In the genomic region with DNA sequence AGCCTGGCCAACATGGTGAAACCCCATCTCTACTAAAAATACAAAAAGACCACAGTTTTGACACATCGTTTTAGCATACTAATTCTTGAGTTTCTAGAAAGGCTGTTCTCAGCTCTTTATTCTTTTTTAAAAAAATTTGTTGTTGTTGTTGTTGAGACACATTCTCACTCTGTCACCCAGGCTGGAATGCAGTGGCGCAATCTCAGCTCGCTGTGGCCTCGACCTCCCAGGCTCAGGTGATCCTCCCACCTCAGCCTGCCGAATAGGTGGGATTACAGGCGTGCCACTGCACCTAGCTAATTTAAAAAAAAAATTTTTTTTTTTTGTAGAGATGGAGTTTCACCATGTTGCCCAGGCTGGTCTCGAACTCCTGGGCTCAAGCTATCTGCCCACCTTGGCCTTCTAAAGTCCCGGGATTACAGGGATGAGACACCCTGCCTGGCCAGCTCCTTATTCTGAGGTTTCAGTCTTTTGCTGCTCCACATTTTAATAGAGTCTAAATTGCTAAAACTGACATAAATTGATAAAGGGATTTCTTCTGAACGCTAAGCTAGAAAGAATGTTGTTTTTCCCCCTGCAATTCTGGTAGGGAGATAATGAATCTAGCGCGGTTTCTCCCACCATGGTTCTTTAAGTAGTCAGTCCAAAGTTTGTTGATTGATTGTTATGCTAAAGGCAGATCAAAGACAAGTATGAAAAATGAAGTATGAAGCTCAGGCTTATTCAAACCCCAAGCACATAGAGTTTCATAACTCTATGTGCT, we compare ENCODE assay signal across 18 cellular contexts. TPM values are rescaled to one million over a fixed set of nuclear protein-coding genes. Genes with fewer than 3 reads are reported as not detected.
"Had no signal": no experiment of that assay in that cellular context is flagged by ENCODE, and none has a peak within 500 bp of the region (broad histone marks: within the 10 kb centered on the region; RNA-seq: fewer than 3 reads in every experiment).

No MANE protein-coding gene starts in this region.

- H3K9me3 ChIP-seq: neutrophil, right atrium auricular region had no signal

- H3K27me3 ChIP-seq: right atrium auricular region had no signal

- FAIRE-seq: small intestine, urothelium cell line had no signal

- H3K36me3 Mint-ChIP-seq: activated naive CD4-positive, alpha-beta T cell treated with anti-CD3 and anti-CD28 coated beads, Interleukin-2, amount 10 ng/mL, durations not matched to agents 7 days and 5 days; stimulated activated effector memory CD8-positive, alpha-beta T cell treated with anti-CD3 and anti-CD28 coated beads, Interleukin-12 subunit alpha, Interleukin-12 subunit beta, amount 100 ng/mL, for 72 hours had no signal

- DNase-seq: activated CD4-positive, alpha-beta T cell treated with anti-CD3 and anti-CD28 coated beads, Interleukin-2, amount 10 ng/mL, durations not matched to agents 24 days and 14 days; activated naive CD4-positive, alpha-beta T cell treated with anti-CD3 and anti-CD28 coated beads, Interleukin-2, amount 10 ng/mL, durations not matched to agents 7 days and 5 days; activated T-cell treated with anti-CD3 and anti-CD28 coated beads for 4 hours; central memory CD4-positive, alpha-beta T cell; cortex of kidney; effector memory CD4-positive, alpha-beta T cell; hippocampal formation; kidney glomerular epithelial cell; naive thymus-derived CD4-positive, alpha-beta T cell; substantia nigra; T-helper 1 cell had no signal

- H3K27ac Mint-ChIP-seq: activated CD4-positive, alpha-beta T cell treated with anti-CD3 and anti-CD28 coated beads, Interleukin-2, amount 10 ng/mL, durations not matched to agents 24 days and 14 days; activated naive CD4-positive, alpha-beta T cell treated with anti-CD3 and anti-CD28 coated beads, Interleukin-2, amount 10 ng/mL, durations not matched to agents 7 days and 5 days; activated T-helper 2 cell treated with anti-CD3 and anti-CD28 coated beads, Interferon-gamma antibody, Interleukin-2, Interleukin-4, amounts not matched to agents 10 μg/mL and 5 μg/mL and 100 μg/mL, durations not matched to agents 14 hours and 24 hours and 36 hours; naive thymus-derived CD4-positive, alpha-beta T cell; stimulated activated effector memory CD8-positive, alpha-beta T cell treated with anti-CD3 and anti-CD28 coated beads, Interleukin-12 subunit alpha, Interleukin-12 subunit beta, amount 100 ng/mL, for 72 hours had no signal

- H3K4me3 Mint-ChIP-seq: activated CD4-positive, alpha-beta T cell treated with anti-CD3 and anti-CD28 coated beads, Interleukin-2, amount 10 ng/mL, durations not matched to agents 24 days and 14 days; activated naive CD4-positive, alpha-beta T cell treated with anti-CD3 and anti-CD28 coated beads, Interleukin-2, amount 10 ng/mL, durations not matched to agents 7 days and 5 days; naive thymus-derived CD4-positive, alpha-beta T cell; stimulated activated effector memory CD8-positive, alpha-beta T cell treated with anti-CD3 and anti-CD28 coated beads, Interleukin-12 subunit alpha, Interleukin-12 subunit beta, amount 100 ng/mL, for 72 hours had no signal

- H3K4me3 ChIP-seq: right atrium auricular region had no signal

- ATAC-seq: naive thymus-derived CD4-positive, alpha-beta T cell; stimulated activated effector memory CD8-positive, alpha-beta T cell treated with anti-CD3 and anti-CD28 coated beads, Interleukin-12 subunit alpha, Interleukin-12 subunit beta, amount 100 ng/mL, for 72 hours had no signal

- H3K36me3 ChIP-seq: neutrophil, right atrium auricular region had no signal

- H3K9me3 Mint-ChIP-seq: activated CD4-positive, alpha-beta T cell treated with anti-CD3 and anti-CD28 coated beads, Interleukin-2, amount 10 ng/mL, durations not matched to agents 24 days and 14 days; activated naive CD4-positive, alpha-beta T cell treated with anti-CD3 and anti-CD28 coated beads, Interleukin-2, amount 10 ng/mL, durations not matched to agents 7 days and 5 days; activated T-helper 2 cell treated with anti-CD3 and anti-CD28 coated beads, Interferon-gamma antibody, Interleukin-2, Interleukin-4, amounts not matched to agents 10 μg/mL and 5 μg/mL and 100 μg/mL, durations not matched to agents 14 hours and 24 hours and 36 hours; naive thymus-derived CD4-positive, alpha-beta T cell; stimulated activated effector memory CD8-positive, alpha-beta T cell treated with anti-CD3 and anti-CD28 coated beads, Interleukin-12 subunit alpha, Interleukin-12 subunit beta, amount 100 ng/mL, for 72 hours had no signal

- H3K4me1 Mint-ChIP-seq: activated CD4-positive, alpha-beta T cell treated with anti-CD3 and anti-CD28 coated beads, Interleukin-2, amount 10 ng/mL, durations not matched to agents 24 days and 14 days; activated naive CD4-positive, alpha-beta T cell treated with anti-CD3 and anti-CD28 coated beads, Interleukin-2, amount 10 ng/mL, durations not matched to agents 7 days and 5 days; stimulated activated effector memory CD8-positive, alpha-beta T cell treated with anti-CD3 and anti-CD28 coated beads, Interleukin-12 subunit alpha, Interleukin-12 subunit beta, amount 100 ng/mL, for 72 hours had no signal

- H3K27ac ChIP-seq: epithelial cell of prostate, neutrophil, right atrium auricular region had no signal

- H3K4me1 ChIP-seq: right atrium auricular region had no signal

RNA-seq across cellular contexts. Expression of a gene that starts 32.6 kb away (rescaled TPM):
- polyA plus RNA-seq: naive thymus-derived CD4-positive, alpha-beta T cell had no signal
